Comparison of ENCODE assay signal across 17 cellular contexts in genomic region chr1:220450927-220451326, GRCh38.
DNase-seq lines count a peak whose midpoint lies in the region; ATAC-seq and TF ChIP-seq lines count a peak whose summit lies in the region.
"Had no signal": no experiment of that assay in that cellular context is flagged by ENCODE, and none has a peak within 500 bp of the region (broad histone marks: within the 10 kb centered on the region; RNA-seq: fewer than 3 reads in every experiment).

No MANE protein-coding gene starts in this region.

- no peaks in the 10 kb centered on the region for H3K36me3 Mint-ChIP-seq in activated T-helper 2 cell treated with anti-CD3 and anti-CD28 coated beads, Interferon-gamma antibody, Interleukin-2, Interleukin-4, amounts not matched to agents 10 μg/mL and 5 μg/mL and 100 μg/mL, durations not matched to agents 14 hours and 24 hours and 36 hours (ENCODE audit: low read depth)

- intact Hi-C loops in activated T-helper 2 cell treated with anti-CD3 and anti-CD28 coated beads, Interferon-gamma antibody, Interleukin-2, Interleukin-4, amounts not matched to agents 10 μg/mL and 5 μg/mL and 100 μg/mL, durations not matched to agents 14 hours and 24 hours and 36 hours (cut with micrococcal nuclease): no loop called here

- H3K36me3 ChIP-seq in hepatocyte (replicated peaks; ENCODE audit: insufficient read depth, low read depth) (no peaks in the 10 kb centered on the region), mesodermal cell (ENCODE audit: control insufficient read depth, insufficient read depth, low read length) (no peaks in the 10 kb centered on the region)

- DNase-seq in ELF-1 (ENCODE audit: low read depth, low spot score) (peak; percentile 52), hepatocyte (ENCODE audit: low spot score) (no peak)
- no peak for DNase-seq in stimulated activated CD4-positive, alpha-beta T cell treated with anti-CD3 and anti-CD28 coated beads, Interleukin-2, amount 100 ng/mL, for 24 hours
- no peak for DNase-seq in activated T-helper 2 cell treated with anti-CD3 and anti-CD28 coated beads, Interferon-gamma antibody, Interleukin-2, Interleukin-4, amounts not matched to agents 10 μg/mL and 5 μg/mL and 100 μg/mL, durations not matched to agents 14 hours and 24 hours and 36 hours (ENCODE audit: low spot score)
- DNase-seq: AML-193; CD4-positive, alpha-beta T cell; DMS153; DMS79; GF-D8; GOT3; H7; HFFc6 had no signal

- H3K9me3 ChIP-seq in hepatocyte (ENCODE audit: low read depth) (no peaks in the 10 kb centered on the region), mesodermal cell (ENCODE audit: control insufficient read depth, low read length) (no peaks in the 10 kb centered on the region)

- peak overlapping the region; percentile 24 for H2AFZ ChIP-seq in hepatocyte

- no peaks in the 10 kb centered on the region for H4K20me1 ChIP-seq in hepatocyte (ENCODE audit: insufficient read depth, poor library complexity, severe bottlenecking)

- H3K27ac ChIP-seq in hepatocyte (peak overlapping the region; percentile 44), mesodermal cell (ENCODE audit: low read depth, low read length, severe bottlenecking) (peak overlapping the region; percentile 66)
- H3K27ac ChIP-seq: C4-2B, HL-60 had no signal

- no peaks in the 10 kb centered on the region for H3K9me2 ChIP-seq in hepatocyte (replicated peaks; ENCODE audit: insufficient read depth)

- no peak overlapping the region for H3K27ac Mint-ChIP-seq in activated T-helper 2 cell treated with anti-CD3 and anti-CD28 coated beads, Interferon-gamma antibody, Interleukin-2, Interleukin-4, amounts not matched to agents 10 μg/mL and 5 μg/mL and 100 μg/mL, durations not matched to agents 14 hours and 24 hours and 36 hours
- H3K27ac Mint-ChIP-seq: CD4-positive, alpha-beta T cell; HFFc6 had no signal

- H3K4me1 ChIP-seq in hepatocyte (ENCODE audit: insufficient read depth): peaks cover 12% of the 10 kb centered on the region
- peaks cover 8% of the 10 kb centered on the region for H3K4me1 ChIP-seq in mesodermal cell (ENCODE audit: control insufficient read depth, insufficient read depth, low read length, poor library complexity, severe bottlenecking)

- H3K4me3 ChIP-seq in hepatocyte (no peak overlapping the region), mesodermal cell (ENCODE audit: extremely low read depth, insufficient read depth, low read length, poor library complexity, severe bottlenecking) (no peak overlapping the region)

- whole genome bisulfite sequencing in hepatocyte (ENCODE audit: low lambda C conversion rate, missing lambda C conversion rate): 39% methylated on average over 2 of the region's 2 CpGs
- 78% methylated on average over 1 of the region's 2 CpGs; no CpG with 5 or more reads in 1 of the 2 experiments for WGBS in mesodermal cell (ENCODE audit: insufficient coverage in 2 of 2), 2 experiments

- H3K4me1 Mint-ChIP-seq in activated T-helper 2 cell treated with anti-CD3 and anti-CD28 coated beads, Interferon-gamma antibody, Interleukin-2, Interleukin-4, amounts not matched to agents 10 μg/mL and 5 μg/mL and 100 μg/mL, durations not matched to agents 14 hours and 24 hours and 36 hours (ENCODE audit: low read depth): no peaks in the 10 kb centered on the region

- H3K4me2 ChIP-seq in hepatocyte: peak overlapping the region; percentile 50

- no peak for TF ChIP-seq CTCF in hepatocyte (IDR thresholded peaks at IDR 0.05; ENCODE audit: poor library complexity)

- H3K4me3 Mint-ChIP-seq in activated T-helper 2 cell treated with anti-CD3 and anti-CD28 coated beads, Interferon-gamma antibody, Interleukin-2, Interleukin-4, amounts not matched to agents 10 μg/mL and 5 μg/mL and 100 μg/mL, durations not matched to agents 14 hours and 24 hours and 36 hours (ENCODE audit: low read depth): no peak overlapping the region
- H3K4me3 Mint-ChIP-seq: CD4-positive, alpha-beta T cell; HFFc6 had no signal

- H3K27me3 ChIP-seq in hepatocyte: no peaks in the 10 kb centered on the region

- H3K9me3 Mint-ChIP-seq in activated T-helper 2 cell treated with anti-CD3 and anti-CD28 coated beads, Interferon-gamma antibody, Interleukin-2, Interleukin-4, amounts not matched to agents 10 μg/mL and 5 μg/mL and 100 μg/mL, durations not matched to agents 14 hours and 24 hours and 36 hours: no peaks in the 10 kb centered on the region
- H3K9me3 Mint-ChIP-seq: CD4-positive, alpha-beta T cell had no signal

- H3K27me3 Mint-ChIP-seq in activated T-helper 2 cell treated with anti-CD3 and anti-CD28 coated beads, Interferon-gamma antibody, Interleukin-2, Interleukin-4, amounts not matched to agents 10 μg/mL and 5 μg/mL and 100 μg/mL, durations not matched to agents 14 hours and 24 hours and 36 hours (ENCODE audit: low read depth): peaks cover 12% of the 10 kb centered on the region

- ATAC-seq in SK-N-SH treated with all-trans-retinoic acid at 6 μM for 48 hours: no peak
- ATAC-seq: HCT116 had no signal

- H3K79me2 ChIP-seq in hepatocyte: no peaks in the 10 kb centered on the region

TF ChIP-seq in SK-N-SH treated with all-trans-retinoic acid at 6 μM for 48 hours, 23 proteins besides CTCF, POLR2A, EP300 and RAD21:
- no peak for TF ChIP-seq GLIS3 (CRISPR knock-in tag; IDR thresholded peaks at IDR 0.05)
- TF ChIP-seq ISL1 (CRISPR knock-in tag; IDR thresholded peaks at IDR 0.05): no peak
- no peak for TF ChIP-seq PPARA (CRISPR knock-in tag; IDR thresholded peaks at IDR 0.05; ENCODE audit: borderline replicate concordance)
- no peak for TF ChIP-seq ZNF8 (CRISPR knock-in tag; IDR thresholded peaks at IDR 0.05)
- TF ChIP-seq ZFP30 (CRISPR knock-in tag; IDR thresholded peaks at IDR 0.05): no peak
- no peak for TF ChIP-seq ZFP3 (CRISPR knock-in tag; IDR thresholded peaks at IDR 0.05)
- TF ChIP-seq CREB5 (CRISPR knock-in tag; IDR thresholded peaks at IDR 0.05; ENCODE audit: low read depth): no peak
- no peak for TF ChIP-seq CSDC2 (CRISPR knock-in tag; IDR thresholded peaks at IDR 0.05)
- no peak for TF ChIP-seq TOX (CRISPR knock-in tag; IDR thresholded peaks at IDR 0.05; ENCODE audit: borderline replicate concordance)
- no peak for TF ChIP-seq RARB (CRISPR knock-in tag; IDR thresholded peaks at IDR 0.05)
- TF ChIP-seq BACH2 (CRISPR knock-in tag; IDR thresholded peaks at IDR 0.05; ENCODE audit: borderline replicate concordance): no peak
- TF ChIP-seq OSR1 (CRISPR knock-in tag; IDR thresholded peaks at IDR 0.05): no peak
- no peak for TF ChIP-seq POU6F1 (CRISPR knock-in tag; IDR thresholded peaks at IDR 0.05; ENCODE audit: borderline replicate concordance, low read depth)
- no peak for TF ChIP-seq SNAI2 (CRISPR knock-in tag; IDR thresholded peaks at IDR 0.05)
- TF ChIP-seq ZC3H10 (CRISPR knock-in tag; IDR thresholded peaks at IDR 0.05): no peak
TF ChIP-seq in SK-N-SH treated with all-trans-retinoic acid at 6 μM for 48 hours: peak in this region for 0.
